Comparison of ENCODE assay signal across 22 cellular contexts in genomic region chr7:157873664-157874063, GRCh38.
DNase-seq lines count a peak whose midpoint lies in the region; ATAC-seq, FAIRE-seq and TF ChIP-seq lines count a peak whose summit lies in the region.
"Had no signal": no experiment of that assay in that cellular context is flagged by ENCODE, and none has a peak within 500 bp of the region (broad histone marks: within the 10 kb centered on the region; RNA-seq: fewer than 3 reads in every experiment).

No MANE protein-coding gene starts in this region.

- H3K23ac ChIP-seq in H9 (ENCODE audit: insufficient read length, low read depth, low read length) (no peak overlapping the region), H1 (ENCODE audit: insufficient read length) (no peak overlapping the region)

- peaks cover 2 to 7% of the 10 kb centered on the region in 2 experiments; a peak in 3 of 4 replicates for H3K4me1 Mint-ChIP-seq in H9
- H3K4me1 Mint-ChIP-seq in activated CD4-positive, alpha-beta T cell treated with anti-CD3 and anti-CD28 coated beads for 36 hours: peaks cover 31% of the 10 kb centered on the region

- H3K4me2 ChIP-seq in H9 (ENCODE audit: insufficient read depth, insufficient read length, low read length) (no peak overlapping the region), H1 (ENCODE audit: insufficient read depth in 1 of 2, low read depth in 2 of 2, low read length in 2 of 2) (no peak overlapping the region), osteoblast (ENCODE audit: insufficient read depth, low read length) (no peak overlapping the region)

- no peaks in the 10 kb centered on the region for H3K9me3 ChIP-seq in H9 (ENCODE audit: control insufficient read depth, low read depth, low read length)
- peaks cover 6 to 8% of the 10 kb centered on the region in 2 experiments; a peak in 3 of 4 replicates for H3K9me3 ChIP-seq in H1 (ENCODE audit: insufficient read depth in 2 of 2, low read depth in 1 of 2, low read length in 1 of 2)
- H3K9me3 ChIP-seq in osteoblast (ENCODE audit: low read depth, low read length): no peaks in the 10 kb centered on the region
- no peaks in the 10 kb centered on the region for H3K9me3 ChIP-seq in upper lobe of right lung
- H3K9me3 ChIP-seq: Caco-2 had no signal

- H2BK5ac ChIP-seq in H9 (ENCODE audit: insufficient read length, low read length) (no peak overlapping the region), H1 (ENCODE audit: low read depth, low read length) (0 out of 2 replicates have a peak overlapping the region, but pooled peaks have one; percentile 35)

- TF ChIP-seq RAD21 in H1 (IDR thresholded peaks at IDR 0.05 in 1 of 2, conservative IDR thresholded peaks at IDR 0.05 in 1 of 2; ENCODE audit: low read depth in 2 of 2, low read length in 2 of 2): no peak

- H2AK5ac ChIP-seq in H9 (ENCODE audit: insufficient read length, low read length) (no peak overlapping the region), H1 (ENCODE audit: low read depth, low read length) (no peak overlapping the region)

- H3K79me1 ChIP-seq in H9 (ENCODE audit: insufficient read depth, low read depth, low read length, poor library complexity, severe bottlenecking) (no peaks in the 10 kb centered on the region), H1 (ENCODE audit: low read depth, low read length) (peaks cover 4% of the 10 kb centered on the region)

- H4K8ac ChIP-seq in H9 (replicated peaks; ENCODE audit: insufficient read length, low read depth, low read length): no peak overlapping the region
- no peak overlapping the region for H4K8ac ChIP-seq in H1 (ENCODE audit: extremely low read depth, insufficient read depth, low read length)

- H4K5ac ChIP-seq in H9 (ENCODE audit: insufficient read length, low read depth, low read length) (no peak overlapping the region), H1 (ENCODE audit: insufficient read length, low read depth, low read length) (no peak overlapping the region)

- no peak overlapping the region for H3K14ac ChIP-seq in H9 (ENCODE audit: insufficient read depth, low read length)
- no peak overlapping the region for H3K14ac ChIP-seq in H1 (ENCODE audit: insufficient read length)

- H3K4me1 ChIP-seq in H9 (ENCODE audit: insufficient read depth, low read length) (no peaks in the 10 kb centered on the region; the same call in 1 of the 2 replicates), H1 (replicated peaks in 1 of 4; ENCODE audit: control insufficient read depth in 3 of 4, insufficient read depth in 4 of 4, low read length in 3 of 4) (peaks cover 0 to 2% (median 0%) of the 10 kb centered on the region in 4 experiments; a peak in 2 of 7 replicates), osteoblast (ENCODE audit: insufficient read depth, low read length) (no peaks in the 10 kb centered on the region), upper lobe of right lung (no peaks in the 10 kb centered on the region)
- H3K4me1 ChIP-seq: Caco-2 had no signal

- FAIRE-seq in H1 (lab: Jason Lieb, UNC): no peak
- FAIRE-seq: A204.1, G401.6, GM12892 had no signal

- no peak overlapping the region for H2BK20ac ChIP-seq in H9 (ENCODE audit: low read depth, low read length, poor library complexity, severe bottlenecking)
- no peak overlapping the region for H2BK20ac ChIP-seq in H1 (ENCODE audit: low read length)

- TF ChIP-seq CTCF in H9 (conservative IDR thresholded peaks at IDR 0.05): no peak
- TF ChIP-seq CTCF in H1 (IDR thresholded peaks at IDR 0.05; ENCODE audit: control extremely low read depth in 1 of 3, insufficient read depth in 1 of 3, low read depth in 1 of 3, low read length in 3 of 3): no peak
- TF ChIP-seq CTCF in osteoblast (IDR thresholded peaks at IDR 0.05; ENCODE audit: extremely low read depth, low read depth, low read length): no peak
- TF ChIP-seq CTCF in upper lobe of right lung (IDR thresholded peaks at IDR 0.05): no peak

- H3K18ac ChIP-seq in H9 (ENCODE audit: insufficient read length, low read depth, low read length) (peak overlapping the region; percentile 32), H1 (ENCODE audit: extremely low read depth, low read length) (no peak overlapping the region)

- H3K27me3 Mint-ChIP-seq in H9 (ENCODE audit: low read depth): peaks cover 32% of the 10 kb centered on the region
- peaks cover 2% of the 10 kb centered on the region for H3K27me3 Mint-ChIP-seq in activated CD4-positive, alpha-beta T cell treated with anti-CD3 and anti-CD28 coated beads for 36 hours
- H3K27me3 Mint-ChIP-seq: B cell; CD4-positive, CD25-positive, alpha-beta regulatory T cell had no signal

- CTCF ChIA-PET in H1 (lab: Charles Lee; ENCODE audit: partially characterized antibody): interaction anchor here (1.0 to 1.7 kb wide), 7 partner anchors 33 to 439 kb away, joined by 3 to 6 read pairs (median 3); no protein-coding TSS in a partner anchor
- CTCF ChIA-PET in activated CD4-positive, alpha-beta T cell treated with anti-CD3 and anti-CD28 coated beads for 36 hours (lab: Charles Lee): interaction anchor here (0.7 to 1.0 kb wide), 2 partner anchors 26 to 441 kb away, joined by 3 to 8 read pairs; no protein-coding TSS in a partner anchor

- no peak overlapping the region for H3T11ph ChIP-seq in H9 (ENCODE audit: low read length)

- no peak for ATAC-seq in upper lobe of right lung
- no peak for ATAC-seq in activated CD4-positive, alpha-beta T cell treated with anti-CD3 and anti-CD28 coated beads for 36 hours
- ATAC-seq: CD8-positive, alpha-beta T cell; HCT116 had no signal

- H3K56ac ChIP-seq in H9 (ENCODE audit: insufficient read length, low read depth, low read length) (no peak overlapping the region), H1 (replicated peaks; ENCODE audit: insufficient read length, low read depth, low read length) (no peak overlapping the region)

- H2BK120ac ChIP-seq in H9 (ENCODE audit: low read depth, low read length, poor library complexity, severe bottlenecking) (no peak overlapping the region), H1 (replicated peaks; ENCODE audit: low read depth, low read length) (no peak overlapping the region)

- no peak for TF ChIP-seq POLR2A in H1 (IDR thresholded peaks at IDR 0.05; ENCODE audit: control extremely low read depth in 1 of 2, low read depth in 2 of 2, low read length in 2 of 2)

- H2AFZ ChIP-seq in H9 (ENCODE audit: low read length): no peak overlapping the region
- no peak overlapping the region for H2AFZ ChIP-seq in H1 (ENCODE audit: low read length)
- H2AFZ ChIP-seq in osteoblast (ENCODE audit: low read length): no peak overlapping the region

- H3K27ac ChIP-seq in H9 (ENCODE audit: insufficient read length, low read depth, low read length): no peak overlapping the region
- no peak overlapping the region for H3K27ac ChIP-seq in H1 (ENCODE audit: low read depth, low read length)
- no peak overlapping the region for H3K27ac ChIP-seq in osteoblast (ENCODE audit: low read depth, low read length)
- H3K27ac ChIP-seq in upper lobe of right lung: no peak overlapping the region
- H3K27ac ChIP-seq: 22Rv1, BLaER1, C4-2B had no signal

- POLR2A ChIA-PET in H1 (lab: Charles Lee; ENCODE audit: partially characterized antibody): no interaction called here
- POLR2A ChIA-PET in activated CD4-positive, alpha-beta T cell treated with anti-CD3 and anti-CD28 coated beads for 36 hours (lab: Charles Lee): no interaction called here

- H2BK15ac ChIP-seq in H9 (ENCODE audit: low read depth, low read length): no peak overlapping the region
- H2BK15ac ChIP-seq in H1 (ENCODE audit: low read length): peak overlapping the region; percentile 46; the same call in 1 of the 2 replicates

- DNase-seq in H9: no peak
- no peak for DNase-seq in H1 (ENCODE audit: low read depth in 1 of 2, low spot score in 2 of 2)
- peak; percentile 72 for DNase-seq in osteoblast (ENCODE audit: insufficient read length, low spot score, missing footprints)
- peak; percentile 32 for DNase-seq in upper lobe of right lung
- DNase-seq in epidermal melanocyte (ENCODE audit: insufficient read length, low spot score): no peak
- no peak for DNase-seq in activated naive CD4-positive, alpha-beta T cell treated with anti-CD3 and anti-CD28 coated beads, Interleukin-2, amount 50 U/mL, for 16 hours
- DNase-seq in activated CD4-positive, alpha-beta T cell treated with anti-CD3 and anti-CD28 coated beads for 36 hours: no peak
- DNase-seq: Caco-2; CD4-positive, CD25-positive, alpha-beta regulatory T cell; CD8-positive, alpha-beta T cell; DMS153; DND-41; GOT3; H7 had no signal

- H3K36me3 ChIP-seq in H1 (ENCODE audit: control insufficient read depth in 2 of 4, insufficient read depth in 4 of 4, low read length in 3 of 4): no peaks in the 10 kb centered on the region
- no peaks in the 10 kb centered on the region for H3K36me3 ChIP-seq in osteoblast (ENCODE audit: insufficient read depth, low read length)
- no peaks in the 10 kb centered on the region for H3K36me3 ChIP-seq in upper lobe of right lung
- H3K36me3 ChIP-seq: BLaER1 had no signal

- no peak for TF ChIP-seq EP300 in H1 (IDR thresholded peaks at IDR 0.05; ENCODE audit: borderline replicate concordance in 1 of 2, low read depth in 2 of 2, low read length in 2 of 2)

- WGBS in H9 (ENCODE audit: extremely low coverage, insufficient read length, low lambda C conversion rate): no CpG with 5 or more reads among the region's 17 CpGs
- WGBS in H1 (ENCODE audit: extremely low coverage in 1 of 2, insufficient coverage in 1 of 2, insufficient read length in 1 of 2, insufficient replicate concordance in 2 of 2, low coverage in 1 of 2, low lambda C conversion rate in 2 of 2, missing lambda C conversion rate in 1 of 2), 2 experiments: 95% methylated on average over 17 of the region's 17 CpGs; no CpG with 5 or more reads in 1 of the 2 experiments

- H3K79me2 ChIP-seq in H9 (ENCODE audit: insufficient read depth, low read length) (no peaks in the 10 kb centered on the region), H1 (ENCODE audit: control insufficient read depth in 1 of 2, insufficient read depth in 2 of 2, low read length in 2 of 2) (no peaks in the 10 kb centered on the region), osteoblast (ENCODE audit: insufficient read depth, low read length) (no peaks in the 10 kb centered on the region)

- H2BK12ac ChIP-seq in H9 (ENCODE audit: insufficient read length, low read depth, low read length) (no peak overlapping the region), H1 (ENCODE audit: low read depth, low read length) (0 out of 2 replicates have a peak overlapping the region, but pooled peaks have one; percentile 96)

- no peak overlapping the region for H3K4me3 Mint-ChIP-seq in H9
- no peak overlapping the region for H3K4me3 Mint-ChIP-seq in activated CD4-positive, alpha-beta T cell treated with anti-CD3 and anti-CD28 coated beads for 36 hours
- H3K4me3 Mint-ChIP-seq: B cell had no signal

- no peak overlapping the region for H4K91ac ChIP-seq in H9 (ENCODE audit: insufficient read length, low read depth, low read length)
- H4K91ac ChIP-seq in H1 (replicated peaks; ENCODE audit: insufficient read length, low read length): peak overlapping the region; percentile 40

- H3K36me3 Mint-ChIP-seq in H9 (ENCODE audit: insufficient read depth in 1 of 3, low read depth in 3 of 3): peaks cover 0 to 11% (median 4%) of the 10 kb centered on the region in 3 experiments; a peak in 4 of 7 replicates
- H3K36me3 Mint-ChIP-seq in activated CD4-positive, alpha-beta T cell treated with anti-CD3 and anti-CD28 coated beads for 36 hours (ENCODE audit: low read depth): no peaks in the 10 kb centered on the region
- H3K36me3 Mint-ChIP-seq: CD4-positive, CD25-positive, alpha-beta regulatory T cell; CD8-positive, alpha-beta T cell had no signal

- H3K9ac ChIP-seq in H9 (ENCODE audit: extremely low read depth, insufficient read length, low read length) (no peak overlapping the region), H1 (replicated peaks in 1 of 4; ENCODE audit: extremely low read depth in 1 of 4, low read depth in 3 of 4, low read length in 3 of 4) (no peak overlapping the region)
- H3K9ac ChIP-seq: BLaER1 had no signal

- no peaks in the 10 kb centered on the region for H4K20me1 ChIP-seq in H9 (ENCODE audit: control insufficient read depth, insufficient read depth, insufficient read length)
- peaks cover 0 to 6% of the 10 kb centered on the region in 2 experiments for H4K20me1 ChIP-seq in H1 (replicated peaks in 1 of 2; ENCODE audit: control insufficient read depth in 1 of 2, insufficient read depth in 2 of 2, low read length in 2 of 2)
- no peaks in the 10 kb centered on the region for H4K20me1 ChIP-seq in osteoblast (ENCODE audit: insufficient read depth, low read length)
- H4K20me1 ChIP-seq: BLaER1 had no signal

- H3K27me3 ChIP-seq in H9 (ENCODE audit: insufficient read depth, low read length) (no peaks in the 10 kb centered on the region), H1 (replicated peaks in 1 of 4; ENCODE audit: control insufficient read depth in 3 of 4, extremely low read depth in 1 of 4, insufficient read depth in 3 of 4, low read length in 3 of 4) (no peaks in the 10 kb centered on the region; a peak in 1 of 7 replicates), osteoblast (ENCODE audit: insufficient read depth, low read length) (no peaks in the 10 kb centered on the region), upper lobe of right lung (peaks cover 13% of the 10 kb centered on the region)
- H3K27me3 ChIP-seq: BLaER1 had no signal

- H3K4me3 ChIP-seq in H1 (ENCODE audit: extremely low read depth in 1 of 4, insufficient read depth in 2 of 4, low read depth in 3 of 4, low read length in 4 of 4) (no peak overlapping the region), osteoblast (ENCODE audit: insufficient read depth, low read length) (no peak overlapping the region), upper lobe of right lung (no peak overlapping the region)
- H3K4me3 ChIP-seq: BLaER1 had no signal

- H3K4ac ChIP-seq in H9 (ENCODE audit: low read depth, low read length): no peak overlapping the region
- no peak overlapping the region for H3K4ac ChIP-seq in H1 (replicated peaks; ENCODE audit: insufficient read length, low read depth, low read length)

- peaks cover 17 to 18% of the 10 kb centered on the region in 2 experiments for H3K9me3 Mint-ChIP-seq in H9
- no peaks in the 10 kb centered on the region for H3K9me3 Mint-ChIP-seq in activated CD4-positive, alpha-beta T cell treated with anti-CD3 and anti-CD28 coated beads for 36 hours (ENCODE audit: low read depth)
- H3K9me3 Mint-ChIP-seq: CD4-positive, CD25-positive, alpha-beta regulatory T cell; CD8-positive, alpha-beta T cell had no signal

- H3K27ac Mint-ChIP-seq in H9: no peak overlapping the region
- no peak overlapping the region for H3K27ac Mint-ChIP-seq in activated CD4-positive, alpha-beta T cell treated with anti-CD3 and anti-CD28 coated beads for 36 hours
- H3K27ac Mint-ChIP-seq: B cell had no signal

- intact Hi-C loops in upper lobe of right lung (cut with DNase I): no loop called here
- intact Hi-C loops in activated CD4-positive, alpha-beta T cell treated with anti-CD3 and anti-CD28 coated beads for 36 hours (cut with DNase I, micrococcal nuclease): loop anchor here in 1 of 2 experiments (10.0 kb wide), 2 partner anchors 149 to 259 kb away; no protein-coding TSS in a partner anchor

- no peaks in the 10 kb centered on the region for H3K23me2 ChIP-seq in H9 (ENCODE audit: insufficient read length, low read depth, low read length, poor library complexity, severe bottlenecking)
- 0 out of 2 replicates have a peak, but pooled peaks cover 2% of the 10 kb centered on the region for H3K23me2 ChIP-seq in H1 (ENCODE audit: low read depth, low read length)

Comparison
In these comparisons a context has a peak if more than half of its experiments do, and no peak if none do; other contexts are left out.
1. DNase-seq: peak in osteoblast (single experiment) and upper lobe of right lung (single experiment); none in H9 (single experiment), H1 (0 of 2), epidermal melanocyte (single experiment), activated naive CD4-positive, alpha-beta T cell treated with anti-CD3 and anti-CD28 coated beads, Interleukin-2, amount 50 U/mL, for 16 hours (single experiment) and activated CD4-positive, alpha-beta T cell treated with anti-CD3 and anti-CD28 coated beads for 36 hours (single experiment).